ENCODE assay signal across 29 cellular contexts in the genomic region with DNA sequence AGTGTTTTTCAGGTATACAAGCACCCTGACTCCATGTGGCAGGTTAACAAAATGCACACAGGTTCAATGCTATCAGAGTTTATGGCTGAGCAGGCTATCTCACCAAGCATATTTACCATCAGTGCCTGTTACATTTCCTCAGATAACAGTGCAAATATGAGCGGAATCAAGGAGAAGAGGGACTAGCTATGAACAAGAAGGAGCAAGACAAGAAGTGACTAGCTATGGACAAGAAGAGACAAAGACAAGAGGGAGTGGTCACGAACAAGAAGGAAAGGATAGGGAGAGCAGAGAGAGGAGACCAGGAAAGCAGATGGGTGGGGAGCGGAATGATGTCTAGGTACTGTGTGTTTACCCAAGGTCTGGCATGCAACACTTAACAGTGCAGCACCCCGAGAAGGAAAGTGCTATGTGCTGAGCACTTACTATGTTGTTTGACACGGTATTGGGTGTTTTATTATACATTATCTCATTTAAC. TPM values are rescaled to one million over a fixed set of nuclear protein-coding genes. Genes with fewer than 3 reads are reported as not detected.
DNase-seq lines count a peak whose midpoint lies in the region; ATAC-seq, FAIRE-seq and TF ChIP-seq lines count a peak whose summit lies in the region.
"Had no signal": no experiment of that assay in that cellular context is flagged by ENCODE, and none has a peak within 500 bp of the region (broad histone marks: within the 10 kb centered on the region; RNA-seq: fewer than 3 reads in every experiment).

No MANE protein-coding gene starts in this region.

- POLR2A ChIA-PET in OCI-LY7 (lab: Charles Lee), result interaction anchor here (1.1 to 5.2 kb wide), 3 partner anchors 9 to 51 kb away, joined by 3 to 47 read pairs (median 11); partner anchors contain the start of gene ILDR1

- ATAC-seq in left lung, result peak; percentile 62
- ATAC-seq: activated naive CD4-positive, alpha-beta T cell treated with anti-CD3 and anti-CD28 coated beads, Interleukin-2, amount 50 U/mL, for 72 hours; CD8-positive, alpha-beta T cell had no signal

- H4K20me1 ChIP-seq in OCI-LY7 (ENCODE audit: insufficient read depth, low read length), result no peaks in the 10 kb centered on the region

- H3K36me3 ChIP-seq in OCI-LY7 (ENCODE audit: insufficient read depth, low read length) (peaks cover 14% of the 10 kb centered on the region; the same call in 1 of the 2 replicates), colonic mucosa (no peaks in the 10 kb centered on the region), left lung (no peaks in the 10 kb centered on the region)
- H3K36me3 ChIP-seq: ascending aorta, BE2C, ovary, suprapubic skin, upper lobe of left lung had no signal

- no peak overlapping the region for H3K4me3 Mint-ChIP-seq in HFFc6
- H3K4me3 Mint-ChIP-seq: CD8-positive, alpha-beta T cell; neural crest cell; T-helper 1 cell treated with Interleukin-12 subunit alpha and Interleukin-12 subunit beta and Interleukin-4 antibody, amounts not matched to agents 30 μg/mL and 1 μg/mL, for 36 hours had no signal

- BruUV-seq in OCI-LY7 (replicated peaks; lab: Mats Ljungman, UMichigan), result no TSS peak

- DNase-seq in GM18507 (ENCODE audit: extremely low spot score, insufficient read length, low read depth) (no peak), OCI-LY7 (ENCODE audit: low spot score) (no peak), colonic mucosa (peak; percentile 45), left lung (no peak), HFFc6 (no peak), ecto neural progenitor cell (ENCODE audit: low spot score) (no peak), COLO829 (ENCODE audit: low spot score) (no peak), SKM-1 treated with dmso at 0.1 percent for 144 hours (lab: John Stamatoyannopoulos, UW; ENCODE audit: unreplicated experiment) (no peak)
- DNase-seq: activated CD4-positive, alpha-beta T cell treated with anti-CD3 and anti-CD28 coated beads for 4 hours; activated effector memory CD4-positive, alpha-beta T cell treated with Interleukin-2 at 50 U/mL for 16 hours; BE2C; CD8-positive, alpha-beta T cell; central memory CD4-positive, alpha-beta T cell; dermis blood vessel endothelial cell; hippocampal formation; NCI-H1048; NCI-H446 treated with DMSO at 0.1 percent for 48 hours; NCI-H774; ovary; SK-N-SH; stimulated activated naive CD4-positive, alpha-beta T cell; upper lobe of left lung had no signal

- H3K9me2 ChIP-seq in OCI-LY7 (ENCODE audit: insufficient read depth, low read length), result no peaks in the 10 kb centered on the region
- H3K9me2 ChIP-seq: SK-N-SH had no signal

- CTCF ChIA-PET in OCI-LY7 (lab: Charles Lee; ENCODE audit: unreplicated experiment), result interaction anchor here (1.0 to 1.7 kb wide), 2 partner anchors 12 to 18 kb away, joined by 3 to 5 read pairs; no protein-coding TSS in a partner anchor

- no peak overlapping the region for H3K9ac ChIP-seq in colonic mucosa (ENCODE audit: low read depth in 2 of 2, low read length in 2 of 2)
- H3K9ac ChIP-seq: SK-N-SH had no signal

- no peak overlapping the region for H3K27ac Mint-ChIP-seq in HFFc6
- H3K27ac Mint-ChIP-seq: activated naive CD4-positive, alpha-beta T cell treated with anti-CD3 and anti-CD28 coated beads, Interleukin-2, amount 50 U/mL, for 72 hours; CD8-positive, alpha-beta T cell; T-helper 1 cell treated with Interleukin-12 subunit alpha and Interleukin-12 subunit beta and Interleukin-4 antibody, amounts not matched to agents 30 μg/mL and 1 μg/mL, for 36 hours had no signal

- peaks cover 22% of the 10 kb centered on the region for H3K27me3 Mint-ChIP-seq in HFFc6 (ENCODE audit: insufficient read depth)

- H3K4me2 ChIP-seq in OCI-LY7 (ENCODE audit: low read length), result peak overlapping the region; percentile 16
- H3K4me2 ChIP-seq: SK-N-SH, smooth muscle cell had no signal

- intact Hi-C loops in OCI-LY7 (cut with micrococcal nuclease; ENCODE audit: unreplicated experiment) (no loop called here), colonic mucosa (cut with DNase I) (no loop called here), left lung (cut with DNase I) (no loop called here)

- H3K4me1 ChIP-seq in OCI-LY7 (ENCODE audit: insufficient read depth, low read length, poor library complexity, severe bottlenecking) (peaks cover 57% of the 10 kb centered on the region), colonic mucosa (no peaks in the 10 kb centered on the region), left lung (no peaks in the 10 kb centered on the region)
- H3K4me1 ChIP-seq: ascending aorta, BE2C, suprapubic skin had no signal

- H3K9me3 ChIP-seq in OCI-LY7 (ENCODE audit: low read length), result no peaks in the 10 kb centered on the region
- H3K9me3 ChIP-seq in colonic mucosa, result no peaks in the 10 kb centered on the region
- H3K9me3 ChIP-seq in left lung, result no peaks in the 10 kb centered on the region
- H3K9me3 ChIP-seq: ascending aorta, BE2C, ovary, SK-N-SH, suprapubic skin, upper lobe of left lung had no signal

- H3K4me3 ChIP-seq in OCI-LY7 (ENCODE audit: low read depth, low read length, poor library complexity, severe bottlenecking) (no peak overlapping the region), colonic mucosa (no peak overlapping the region), left lung (no peak overlapping the region)
- H3K4me3 ChIP-seq: ascending aorta, ovary, smooth muscle cell, suprapubic skin, upper lobe of left lung had no signal

- no peaks in the 10 kb centered on the region for H3K79me2 ChIP-seq in OCI-LY7 (ENCODE audit: insufficient read depth, low read depth, low read length)

- H3K27ac ChIP-seq in OCI-LY7 (ENCODE audit: low read depth, low read length, poor library complexity, severe bottlenecking) (no peak overlapping the region), colonic mucosa (no peak overlapping the region), left lung (no peak overlapping the region)
- H3K27ac ChIP-seq: ascending aorta, ovary, suprapubic skin, upper lobe of left lung had no signal

- 0 out of 2 replicates have a peak, but pooled peaks have one; percentile 31 for TF ChIP-seq CTCF in OCI-LY7 (conservative IDR thresholded peaks at IDR 0.05; ENCODE audit: low read length)
- no peak for TF ChIP-seq CTCF in colonic mucosa (IDR thresholded peaks at IDR 0.05)
- no peak for TF ChIP-seq CTCF in left lung (IDR thresholded peaks at IDR 0.05)
- TF ChIP-seq CTCF in HFFc6 (IDR thresholded peaks at IDR 0.05), result no peak

- H3K4me1 Mint-ChIP-seq in HFFc6 (ENCODE audit: low read depth), result no peaks in the 10 kb centered on the region
- H3K4me1 Mint-ChIP-seq: neural crest cell had no signal

- no peaks in the 10 kb centered on the region for H3K9me3 Mint-ChIP-seq in HFFc6
- H3K9me3 Mint-ChIP-seq: CD8-positive, alpha-beta T cell; neural crest cell had no signal

- peak; percentile 60 for FAIRE-seq in GM18507 (lab: Jason Lieb, UNC)
- FAIRE-seq: TTC549 had no signal

- H3K36me3 Mint-ChIP-seq in HFFc6 (ENCODE audit: low read depth), result no peaks in the 10 kb centered on the region
- H3K36me3 Mint-ChIP-seq: CD8-positive, alpha-beta T cell had no signal

- H3K27me3 ChIP-seq in colonic mucosa, result no peaks in the 10 kb centered on the region
- H3K27me3 ChIP-seq in left lung, result no peaks in the 10 kb centered on the region
- H3K27me3 ChIP-seq: ascending aorta, ovary, suprapubic skin, upper lobe of left lung had no signal

- no peak overlapping the region for H2AFZ ChIP-seq in OCI-LY7 (ENCODE audit: low read length)

RNA-seq across cellular contexts. Expression of gene ILDR1, which starts 8.6 kb away (rescaled TPM):
- total RNA-seq in OCI-LY7 (2014; rRNA removed; shearing (Covaris generic)), result 1.1 and 2.4 TPM in 2 replicates
- total RNA-seq in OCI-LY7 (2022) (2.5 and 2.6 TPM in 2 replicates), colonic mucosa (10 to 100 TPM; 18.4 to 19.7 TPM), left lung (1 to 10 TPM; 5.3 to 9.8 TPM)
- total RNA-seq in HFFc6 (2021; fragmentation: NEBNext Ultra II Directional; extraction: Animal tissue kit (Norgen Biotek cat#: 25700)), result not detected
- total RNA-seq: activated naive CD4-positive, alpha-beta T cell treated with anti-CD3 and anti-CD28 coated beads, Interleukin-2, amount 50 U/mL, for 72 hours; ascending aorta; CD8-positive, alpha-beta T cell; dermis blood vessel endothelial cell; neural crest cell had no signal

RNA-seq across cellular contexts. Expression of gene CD86, which starts 41.7 kb away (rescaled TPM):
- total RNA-seq in OCI-LY7 (2014; rRNA removed; shearing (Covaris generic)), result 10.8 and 13.5 TPM in 2 replicates
- total RNA-seq in OCI-LY7 (2022) (18.9 and 22.2 TPM in 2 replicates), colonic mucosa (1 to 10 TPM in 1 of 2 donors, under 1 TPM in 1; 0.57 to 5.6 TPM), left lung (10 to 100 TPM; 13.4 to 17.6 TPM)
- not detected for total RNA-seq in HFFc6 (2021; fragmentation: NEBNext Ultra II Directional; extraction: Animal tissue kit (Norgen Biotek cat#: 25700))
- total RNA-seq: ascending aorta; CD8-positive, alpha-beta T cell; dermis blood vessel endothelial cell; neural crest cell; smooth muscle cell had no signal
